8 cellular contexts compared by ENCODE assay signal in genomic region chr6:13814176-13814937, GRCh38. TPM values are rescaled to one million over a fixed set of nuclear protein-coding genes. Genes with fewer than 3 reads are reported as not detected.
DNase-seq lines count a peak whose midpoint lies in the region; FAIRE-seq and TF ChIP-seq lines count a peak whose summit lies in the region.

Gene MCUR1, minus strand, starts transcription at chr6:13814557. Its CDS starts 128 bp downstream, at chr6:13814429.

- H3K4me3 ChIP-seq in NT2/D1 (ENCODE audit: insufficient read length, low read depth) (peak within 1 kb of the TSS; percentile 73), endothelial cell of umbilical vein (replicated peaks in 1 of 3; ENCODE audit: insufficient read depth in 1 of 3, low read depth in 1 of 3, low read length in 3 of 3) (peak within 1 kb of the TSS; percentile 70 to 94 (median 84))

- H3K27ac Mint-ChIP-seq in Calu3 (ENCODE audit: unreplicated experiment) = peak within 1 kb of the TSS; percentile 61

- no peaks in the 10 kb centered on the region for H3K9me1 ChIP-seq in endothelial cell of umbilical vein (replicated peaks; ENCODE audit: control insufficient read depth, extremely low read depth, insufficient read depth, low read length)

- H4K20me1 ChIP-seq in endothelial cell of umbilical vein (replicated peaks; ENCODE audit: control insufficient read depth, extremely low read depth, insufficient read depth, low read length) = no peaks in the 10 kb centered on the region

- FAIRE-seq in endothelial cell of umbilical vein (lab: Jason Lieb, UNC) = peak; percentile 57

- H3K4me2 ChIP-seq in endothelial cell of umbilical vein (ENCODE audit: insufficient read depth, low read length) = peak within 1 kb of the TSS; percentile 92

- peak within 1 kb of the TSS; percentile 70 for H3K27ac ChIP-seq in endothelial cell of umbilical vein (ENCODE audit: insufficient read depth, low read depth, low read length)

- H3K9me3 Mint-ChIP-seq in Calu3 (ENCODE audit: low read depth, unreplicated experiment) = no peaks in the 10 kb centered on the region

- H2AFZ ChIP-seq in endothelial cell of umbilical vein (ENCODE audit: low read depth, low read length) = peak within 1 kb of the TSS; percentile 95

- no peaks in the 10 kb centered on the region for H3K27me3 ChIP-seq in NT2/D1 (ENCODE audit: insufficient read depth, insufficient read length)
- no peaks in the 10 kb centered on the region for H3K27me3 ChIP-seq in endothelial cell of umbilical vein (ENCODE audit: control insufficient read depth in 2 of 2, insufficient read depth in 2 of 2, low read length in 2 of 2)

- peak; percentile 75 for TF ChIP-seq POLR2A in endothelial cell of umbilical vein (IDR thresholded peaks at IDR 0.05; ENCODE audit: low read depth, low read length)

- H3K27me3 Mint-ChIP-seq in Calu3 (ENCODE audit: unreplicated experiment) = no peaks in the 10 kb centered on the region

- H3K4me1 ChIP-seq in NT2/D1 (ENCODE audit: insufficient read depth, insufficient read length) (no peaks in the 10 kb centered on the region), endothelial cell of umbilical vein (ENCODE audit: control insufficient read depth, extremely low read depth, insufficient read depth, low read length) (peaks cover 10% of the 10 kb centered on the region)

- dilution Hi-C loops in endothelial cell of umbilical vein (cut with MboI; ENCODE audit: extremely low pct_ligation_motif_present, low sequenced_read_pairs) = no loop called here

- H3K36me3 Mint-ChIP-seq in Calu3 (ENCODE audit: insufficient read depth, unreplicated experiment) = peaks cover 21% of the 10 kb centered on the region

- DNase-seq in Calu3 = peak; percentile 78
- peak; percentile 96 for DNase-seq in GM20000 (ENCODE audit: low spot score)
- DNase-seq in HT-29 (ENCODE audit: low spot score) = peak; percentile 88
- DNase-seq in NT2/D1 (ENCODE audit: low read depth, low spot score) = peak; percentile 63
- peak; percentile 80 for DNase-seq in activated CD8-positive, alpha-beta memory T cell treated with anti-CD3 and anti-CD28 coated beads, Interleukin-2, amount 50 U/mL, for 4 hours
- DNase-seq in endothelial cell of umbilical vein (ENCODE audit: low read depth, low spot score) = peak; percentile 84
- DNase-seq in midbrain (lab: John Stamatoyannopoulos, UW) = peak; percentile 90
- peak; percentile 70 to 79 for DNase-seq in stimulated activated CD8-positive, alpha-beta memory T cell treated with anti-CD3 and anti-CD28 coated beads, Interleukin-15, amount 100 ng/mL, for 48 hours (ENCODE audit: low read depth in 2 of 2)

- no TSS peak for BruUV-seq in Calu3 (replicated peaks; lab: Mats Ljungman, UMichigan)
- BruUV-seq in endothelial cell of umbilical vein (replicated peaks; lab: Mats Ljungman, UMichigan) = no TSS peak

- H3K9ac ChIP-seq in NT2/D1 (ENCODE audit: insufficient read length, low read depth) (peak within 1 kb of the TSS; percentile 89), endothelial cell of umbilical vein (replicated peaks; ENCODE audit: extremely low read depth, insufficient read depth, low read length) (peak within 1 kb of the TSS; percentile 62)

- peak within 1 kb of the TSS; percentile 84 for H3K4me3 Mint-ChIP-seq in Calu3 (ENCODE audit: low read depth, unreplicated experiment)

- H3K36me3 ChIP-seq in NT2/D1 (ENCODE audit: insufficient read depth, insufficient read length, low read length) (peaks cover 16% of the 10 kb centered on the region), endothelial cell of umbilical vein (ENCODE audit: control insufficient read depth in 2 of 2, extremely low read depth in 1 of 2, insufficient read depth in 2 of 2, low read length in 2 of 2) (no peaks in the 10 kb centered on the region)

- intact Hi-C loops in Calu3 (cut with micrococcal nuclease; ENCODE audit: unreplicated experiment) (no loop called here), endothelial cell of umbilical vein (cut with micrococcal nuclease) (loop anchor here (1.0 to 5.0 kb wide), 5 partner anchors 19 to 303 kb away; partner anchors contain the start of genes CD83, NOL7 and RNF182)

- CTCF ChIA-PET in Calu3 (lab: Charles Lee) = no interaction called here
- CTCF ChIA-PET in endothelial cell of umbilical vein (lab: Charles Lee) = interaction anchor here (0.7 to 1.3 kb wide), 3 partner anchors 19 to 253 kb away, joined by 4 to 5 read pairs (median 4); no protein-coding TSS in a partner anchor

- POLR2A ChIA-PET in endothelial cell of umbilical vein (lab: Charles Lee) = interaction anchor here (0.5 kb wide), 1 partner anchor 223 kb away, joined by 9 read pairs; no protein-coding TSS in a partner anchor

- H3K9me3 ChIP-seq in NT2/D1 (ENCODE audit: insufficient read depth, low read length) (no peaks in the 10 kb centered on the region), endothelial cell of umbilical vein (replicated peaks; ENCODE audit: control insufficient read depth, insufficient read depth, low read length) (no peaks in the 10 kb centered on the region)

- peaks cover 18% of the 10 kb centered on the region for H3K79me2 ChIP-seq in endothelial cell of umbilical vein (ENCODE audit: control insufficient read depth, insufficient read depth, low read length)

- TF ChIP-seq CTCF in Calu3 (IDR thresholded peaks at IDR 0.05; ENCODE audit: unreplicated experiment) (no peak), GM20000 (IDR thresholded peaks at IDR 0.05; ENCODE audit: extremely low read depth, missing control alignments) (no peak), endothelial cell of umbilical vein (IDR thresholded peaks at IDR 0.05; ENCODE audit: extremely low read depth in 1 of 2, insufficient read depth in 1 of 2, low read depth in 1 of 2, low read length in 2 of 2) (peak in 1 of 2 donors; percentile 16)

- peaks cover 18% of the 10 kb centered on the region for H3K4me1 Mint-ChIP-seq in Calu3 (ENCODE audit: low read depth, unreplicated experiment)

TF ChIP-seq in endothelial cell of umbilical vein, 7 proteins besides CTCF, POLR2A, EP300 and RAD21:
- TF ChIP-seq POLR2AphosphoS5 (IDR thresholded peaks at IDR 0.05; ENCODE audit: insufficient read depth, low read depth, low read length) (peak; percentile 79), GATA2 (IDR thresholded peaks at IDR 0.05; ENCODE audit: insufficient read depth, insufficient read length, low read depth, low read length) (no peak), MAX (IDR thresholded peaks at IDR 0.05; ENCODE audit: insufficient read depth, insufficient read length) (peak; percentile 77)

RNA-seq across cellular contexts. Expression of gene MCUR1, which starts in this region (rescaled TPM):
- 16.3 and 16.4 TPM in 2 replicates for total RNA-seq in Calu3 (2022)
- total RNA-seq in HT-29 (2014; rRNA removed; shearing (Covaris generic)) = 20.2 and 29.2 TPM in 2 replicates
- 18.5 and 21.2 TPM in 2 replicates for total RNA-seq in endothelial cell of umbilical vein
- polyA plus RNA-seq in endothelial cell of umbilical vein = 5.0 and 6.2 TPM in 2 replicates
- 6.0 and 6.3 TPM in 2 replicates for polyA plus RNA-seq in endothelial cell of umbilical vein (2011; cell fraction: cytosol; rRNA removed)
- polyA plus RNA-seq in endothelial cell of umbilical vein (2011; cell fraction: nucleus; rRNA removed) = 3.2 and 3.9 TPM in 2 replicates
- 8.4 and 8.7 TPM in 2 replicates for polyA plus RNA-seq in endothelial cell of umbilical vein (2012)
- 5.0 and 8.0 TPM in 2 replicates for polyA minus RNA-seq in endothelial cell of umbilical vein
- 12.0 TPM for polyA minus RNA-seq in endothelial cell of umbilical vein (2011; cell fraction: cytosol; rRNA and poly(A)+ RNA removed)
- polyA minus RNA-seq in endothelial cell of umbilical vein (2011; cell fraction: nucleus; rRNA and poly(A)+ RNA removed) = 4.2 and 6.0 TPM in 2 replicates

Comparison
In these comparisons a context has a peak if more than half of its experiments do, and no peak if none do; other contexts are left out.
1. Peak in every context shown above with its lines: DNase-seq, H3K4me3 ChIP-seq and H3K27ac ChIP-seq.